Comparison of ENCODE assay signal across 9 cellular contexts in the genomic region with DNA sequence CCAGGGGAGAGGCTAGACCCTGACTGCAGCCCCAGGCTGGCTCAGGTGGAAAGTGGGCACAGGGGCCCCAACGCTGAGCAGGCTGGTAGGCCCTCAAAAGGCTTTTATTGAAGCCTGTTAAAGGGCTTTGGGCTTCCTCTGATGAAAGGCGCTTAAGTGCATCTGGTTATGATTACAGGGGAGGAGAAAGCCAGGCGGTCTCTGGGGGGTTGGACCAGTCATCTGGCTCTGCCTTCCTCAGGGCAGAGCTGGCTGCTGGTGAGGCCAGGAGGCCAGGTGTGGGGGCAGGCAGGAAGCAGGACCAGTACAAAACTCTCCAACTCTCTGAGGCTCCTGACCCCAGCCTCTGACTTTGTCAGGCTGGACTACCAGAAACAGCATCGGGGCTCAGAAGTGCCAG.
A peak's percentile ranks its signal among the peaks of the same experiment; 100 is the strongest.
DNase-seq lines count a peak whose midpoint lies in the region; ATAC-seq, FAIRE-seq and TF ChIP-seq lines count a peak whose summit lies in the region.
"Had no signal": no experiment of that assay in that cellular context is flagged by ENCODE, and none has a peak within 500 bp of the region (broad histone marks: within the 10 kb centered on the region; RNA-seq: fewer than 3 reads in every experiment).

No MANE protein-coding gene starts in this region.

- H3K79me2 ChIP-seq in HCT116 (ENCODE audit: insufficient read depth, low read length), result peaks cover 38% of the 10 kb centered on the region
- H3K79me2 ChIP-seq in HepG2 (ENCODE audit: insufficient read depth, low read length), result peaks cover 7% of the 10 kb centered on the region

- CTCF ChIA-PET in CD4-positive, alpha-beta memory T cell (lab: Charles Lee; ENCODE audit: partially characterized antibody), result no interaction called here
- CTCF ChIA-PET in HCT116 (lab: Charles Lee) (interaction anchor here (0.6 kb wide), 1 partner anchor 36 kb away, joined by 7 read pairs; no protein-coding TSS in a partner anchor), WTC11 (lab: Charles Lee) (interaction anchor here (1.0 to 1.8 kb wide), 2 partner anchors 10 to 11 kb away, joined by 3 to 8 read pairs; no protein-coding TSS in a partner anchor), HepG2 (lab: Yijun Ruan, JAX; ENCODE audit: low intra/inter-chr PET ratio, low total read pairs) (no interaction called here)

- no peaks in the 10 kb centered on the region for H3K27me3 ChIP-seq in CD4-positive, alpha-beta memory T cell (ENCODE audit: insufficient read depth, low read length)
- H3K27me3 ChIP-seq in HCT116 (ENCODE audit: insufficient read depth, low read length), result no peaks in the 10 kb centered on the region
- no peaks in the 10 kb centered on the region for H3K27me3 ChIP-seq in HepG2 (ENCODE audit: control insufficient read depth in 1 of 2, insufficient read depth in 2 of 2, low read length in 2 of 2)

- ATAC-seq in HCT116, result peak; percentile 43
- no peak; the same call in 1 of the 2 replicates for ATAC-seq in WTC11
- no peak for ATAC-seq in HepG2
- no peak for ATAC-seq in HG02938 (IDR thresholded peaks at IDR 0.05; ENCODE audit: unreplicated experiment)
- ATAC-seq in left colon, result no peak
- ATAC-seq in GM19324 (IDR thresholded peaks at IDR 0.05; ENCODE audit: low FRiP score, unreplicated experiment), result no peak

- H3K4me2 ChIP-seq in HCT116 (ENCODE audit: low read length), result peak overlapping the region; percentile 85
- 0 out of 2 replicates have a peak overlapping the region, but pooled peaks have one; percentile 3 for H3K4me2 ChIP-seq in HepG2 (ENCODE audit: low read depth, low read length)

- TF ChIP-seq EP300 in HepG2 (IDR thresholded peaks at IDR 0.05; ENCODE audit: low read depth in 2 of 2, low read length in 2 of 2), result no peak
- no peak for TF ChIP-seq EP300 in HepG2 (CRISPR knock-in tag; IDR thresholded peaks at IDR 0.05; ENCODE audit: borderline replicate concordance)

- RAD21 ChIA-PET in HCT116 (lab: Charles Lee; ENCODE audit: low non-redundant PET in 1 of 2, low total read pairs in 2 of 2, uncharacterized antibody in 2 of 2, unreplicated experiment in 2 of 2), result interaction anchor here in 1 of 2 experiments (0.5 kb wide), 1 partner anchor 71 kb away, joined by 3 read pairs; no protein-coding TSS in a partner anchor

- peak in 1 of 5 donors; percentile 31 for DNase-seq in CD4-positive, alpha-beta memory T cell
- DNase-seq in HCT116 (ENCODE audit: low read depth, low spot score) (no peak), WTC11 (ENCODE audit: low spot score) (no peak), HepG2 (ENCODE audit: low spot score) (no peak), left colon (no peak), C1 segment of cervical spinal cord (lab: John Stamatoyannopoulos, UW) (no peak)
- DNase-seq: substantia nigra had no signal

- peaks cover 35% of the 10 kb centered on the region for H3K4me1 ChIP-seq in CD4-positive, alpha-beta memory T cell (ENCODE audit: insufficient read depth, low read length)
- H3K4me1 ChIP-seq in HCT116 (ENCODE audit: control insufficient read depth in 1 of 2, insufficient read depth in 2 of 2, low read length in 2 of 2) (peaks cover 57 to 75% of the 10 kb centered on the region in 2 experiments), HepG2 (ENCODE audit: insufficient read depth, low read length) (peaks cover 88% of the 10 kb centered on the region)

- FAIRE-seq in HepG2 (lab: Jason Lieb, UNC), result no peak

- TF ChIP-seq POLR2A in HCT116 (IDR thresholded peaks at IDR 0.05; ENCODE audit: borderline replicate concordance, extremely low read depth, insufficient read depth, insufficient read length), result no peak
- TF ChIP-seq POLR2A in HepG2 (IDR thresholded peaks at IDR 0.05; ENCODE audit: insufficient read depth in 1 of 2, low read depth in 2 of 2, low read length in 2 of 2), result no peak

- H2AFZ ChIP-seq in HCT116 (ENCODE audit: low read depth, low read length, poor library complexity, severe bottlenecking), result no peak overlapping the region
- no peak overlapping the region for H2AFZ ChIP-seq in HepG2 (ENCODE audit: low read length)

- peak overlapping the region; percentile 74 for H3K9ac ChIP-seq in HCT116 (ENCODE audit: low read length)
- H3K9ac ChIP-seq in HepG2 (ENCODE audit: insufficient read depth, low read depth, low read length), result no peak overlapping the region

- no peaks in the 10 kb centered on the region for H3K9me3 ChIP-seq in CD4-positive, alpha-beta memory T cell (ENCODE audit: control insufficient read depth in 1 of 2, low read length in 2 of 2)
- H3K9me3 ChIP-seq in HCT116 (ENCODE audit: control insufficient read depth in 1 of 2, insufficient read depth in 1 of 2, low read depth in 1 of 2, low read length in 2 of 2) (no peaks in the 10 kb centered on the region), HepG2 (ENCODE audit: low read length) (no peaks in the 10 kb centered on the region)

- H3K36me3 ChIP-seq in CD4-positive, alpha-beta memory T cell (ENCODE audit: insufficient read depth, low read length), result no peaks in the 10 kb centered on the region
- H3K36me3 ChIP-seq in HCT116 (ENCODE audit: control insufficient read depth in 1 of 2, insufficient read depth in 2 of 2, low read length in 2 of 2) (no peaks in the 10 kb centered on the region), HepG2 (replicated peaks in 1 of 2; ENCODE audit: control insufficient read depth in 1 of 2, insufficient read depth in 2 of 2, low read length in 2 of 2) (no peaks in the 10 kb centered on the region)

- 0% methylated on average over 1 of the region's 4 CpGs for WGBS in HepG2 (ENCODE audit: low lambda C conversion rate)

- in situ Hi-C loops in HepG2 (cut with HindIII; ENCODE audit: extremely low pct_ligation_motif_present, low pct_unique_long_range_greater_than_20kb), result no loop called here

- peak overlapping the region; percentile 81 to 95 (median 87) for H3K27ac Mint-ChIP-seq in CD4-positive, alpha-beta memory T cell
- peak overlapping the region; percentile 94; the same call in 1 of the 2 replicates for H3K27ac Mint-ChIP-seq in WTC11

- peak overlapping the region in 7 of 8 donors; percentile 77 to 94 (median 83) for H3K4me3 Mint-ChIP-seq in CD4-positive, alpha-beta memory T cell
- peak overlapping the region; percentile 68 for H3K4me3 Mint-ChIP-seq in WTC11

- TF ChIP-seq CTCF in HCT116 (IDR thresholded peaks at IDR 0.05 in 2 of 3, conservative IDR thresholded peaks at IDR 0.05 in 1 of 3; ENCODE audit: borderline replicate concordance in 1 of 3, insufficient read depth in 1 of 3, low read depth in 2 of 3, low read length in 2 of 3), result no peak
- TF ChIP-seq CTCF in WTC11 (IDR thresholded peaks at IDR 0.05), result no peak
- TF ChIP-seq CTCF in HepG2 (CRISPR knock-in tag; IDR thresholded peaks at IDR 0.05), result no peak

- H3K9me2 ChIP-seq in HCT116 (ENCODE audit: insufficient read depth), result no peaks in the 10 kb centered on the region

- H3K9me3 Mint-ChIP-seq in CD4-positive, alpha-beta memory T cell, result peaks cover 0 to 1% (median 0%) of the 10 kb centered on the region in 8 donors
- H3K9me3 Mint-ChIP-seq in WTC11, result no peaks in the 10 kb centered on the region

- TF ChIP-seq RAD21 in HCT116 (IDR thresholded peaks at IDR 0.05; ENCODE audit: low read depth), result no peak
- no peak for TF ChIP-seq RAD21 in HepG2 (CRISPR knock-in tag; IDR thresholded peaks at IDR 0.05)

- H3K36me3 Mint-ChIP-seq in CD4-positive, alpha-beta memory T cell, result peaks cover 0 to 4% of the 10 kb centered on the region in 2 donors
- no peaks in the 10 kb centered on the region for H3K36me3 Mint-ChIP-seq in WTC11

- no peaks in the 10 kb centered on the region for H3K27me3 Mint-ChIP-seq in CD4-positive, alpha-beta memory T cell
- peaks cover 14% of the 10 kb centered on the region for H3K27me3 Mint-ChIP-seq in WTC11 (ENCODE audit: low read depth)

- no peak overlapping the region for H3K27ac ChIP-seq in CD4-positive, alpha-beta memory T cell (ENCODE audit: low read depth, low read length)
- H3K27ac ChIP-seq in HCT116 (ENCODE audit: low read depth, low read length), result peak overlapping the region; percentile 80
- no peak overlapping the region for H3K27ac ChIP-seq in HepG2 (ENCODE audit: extremely low read length, insufficient read depth, low read length)

- peaks cover 11 to 46% (median 28%) of the 10 kb centered on the region in 4 donors for H3K4me1 Mint-ChIP-seq in CD4-positive, alpha-beta memory T cell
- H3K4me1 Mint-ChIP-seq in WTC11, result peaks cover 58% of the 10 kb centered on the region

- H4K20me1 ChIP-seq in HCT116 (ENCODE audit: insufficient read depth) (no peaks in the 10 kb centered on the region), HepG2 (ENCODE audit: insufficient read depth, low read length) (no peaks in the 10 kb centered on the region)

- BruUV-seq in HCT116 (replicated peaks; lab: Mats Ljungman, UMichigan) (no TSS peak), HepG2 (replicated peaks; lab: Mats Ljungman, UMichigan) (no TSS peak)

- POLR2A ChIA-PET in CD4-positive, alpha-beta memory T cell (lab: Charles Lee; ENCODE audit: partially characterized antibody), result interaction anchor here (1.0 to 11.9 kb wide), 5 partner anchors 10 to 101 kb away, joined by 3 to 323 read pairs (median 4); a partner anchor contains a TSS
- POLR2A ChIA-PET in HCT116 (lab: Charles Lee) (no interaction called here), WTC11 (lab: Charles Lee) (interaction anchor here (0.5 to 5.9 kb wide), 2 partner anchors 11 to 59 kb away, joined by 3 to 58 read pairs; no protein-coding TSS in a partner anchor), HepG2 (lab: Yijun Ruan, JAX) (interaction anchor here (0.6 kb wide), 1 partner anchor 154 kb away, joined by 3 read pairs; no protein-coding TSS in a partner anchor)

- H3K4me3 ChIP-seq in CD4-positive, alpha-beta memory T cell (ENCODE audit: low read length in 2 of 2), result no peak overlapping the region
- peak overlapping the region; percentile 38 to 53 for H3K4me3 ChIP-seq in HCT116 (replicated peaks in 1 of 2; ENCODE audit: low read depth in 1 of 2, low read length in 2 of 2)
- no peak overlapping the region for H3K4me3 ChIP-seq in HepG2 (replicated peaks in 1 of 3; ENCODE audit: insufficient read depth in 1 of 3, low read depth in 2 of 3, low read length in 3 of 3)

- intact Hi-C loops in CD4-positive, alpha-beta memory T cell (cut with micrococcal nuclease), result no loop called here
- intact Hi-C loops in HCT116 (cut with micrococcal nuclease) (no loop called here), HepG2 (cut with micrococcal nuclease; ENCODE audit: unreplicated experiment) (no loop called here), left colon (cut with DNase I, micrococcal nuclease) (no loop called here)

TF ChIP-seq in HCT116, 20 proteins besides CTCF, POLR2A, EP300 and RAD21:
- TF ChIP-seq EZH2phosphoT487 (IDR thresholded peaks at IDR 0.05; ENCODE audit: borderline replicate concordance), result no peak
- TF ChIP-seq TCF7L2 (IDR thresholded peaks at IDR 0.05; ENCODE audit: borderline replicate concordance, extremely low read depth, insufficient read depth, insufficient read length), result peak; percentile 46

TF ChIP-seq in WTC11, 78 proteins besides CTCF, POLR2A, EP300 and RAD21:
- no peak for TF ChIP-seq GTF2I (CRISPR knock-in tag; conservative IDR thresholded peaks at IDR 0.05)
- TF ChIP-seq JUN (CRISPR knock-in tag; IDR thresholded peaks at IDR 0.05), result no peak

TF ChIP-seq in HepG2, 621 proteins besides CTCF, POLR2A, EP300 and RAD21:
- TF ChIP-seq ZNF543 (CRISPR knock-in tag; IDR thresholded peaks at IDR 0.05) (peak; percentile 82), NFE2 (CRISPR knock-in tag; IDR thresholded peaks at IDR 0.05) (no peak)

Comparison
In these comparisons a context has a peak if more than half of its experiments do, and no peak if none do; other contexts are left out.
1. H3K4me3 ChIP-seq: peak in HCT116 (2 of 2); none in CD4-positive, alpha-beta memory T cell (0 of 2) and HepG2 (0 of 3).
2. CTCF ChIA-PET loops: an anchor here in HCT116 (0.6 kb wide) and WTC11 (1.0 to 1.8 kb wide); none called in CD4-positive, alpha-beta memory T cell and HepG2.